In the genomic region with DNA sequence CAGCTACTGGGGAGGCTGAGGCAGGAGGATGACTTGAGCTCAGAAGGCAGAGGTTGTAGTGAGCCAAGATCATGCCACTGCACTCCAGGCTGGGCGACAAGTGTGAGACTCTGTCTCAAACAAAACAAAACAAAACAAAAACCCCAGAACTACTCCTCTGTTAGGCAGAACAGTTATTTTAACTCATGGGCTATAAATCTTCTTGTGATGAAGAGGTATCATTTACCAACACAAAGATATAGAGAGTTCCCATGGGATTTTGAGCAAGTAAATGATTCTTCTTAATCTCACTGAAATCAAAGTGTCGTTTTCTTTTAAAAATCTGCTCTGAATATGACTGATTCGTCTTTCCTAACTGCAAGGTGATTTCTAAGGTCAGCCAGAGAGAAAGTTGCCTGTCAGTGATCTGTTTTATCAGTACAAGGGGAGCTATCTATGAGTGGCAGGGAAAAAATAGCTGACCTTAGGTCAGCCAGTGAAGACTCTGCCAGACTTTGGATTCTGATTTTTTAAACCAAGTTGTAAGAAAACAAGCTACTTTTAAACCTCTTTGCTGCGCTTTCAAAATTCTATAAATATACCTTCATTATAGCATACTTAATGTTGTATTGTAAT, we compare ENCODE assay signal across 1 cellular context.
TF ChIP-seq lines count a peak whose summit lies in the region.

No MANE protein-coding gene starts in this region.

TF ChIP-seq in HepG2, 621 proteins besides CTCF, POLR2A, EP300 and RAD21 (continued from another document):
- TF ChIP-seq, protein P1, sequence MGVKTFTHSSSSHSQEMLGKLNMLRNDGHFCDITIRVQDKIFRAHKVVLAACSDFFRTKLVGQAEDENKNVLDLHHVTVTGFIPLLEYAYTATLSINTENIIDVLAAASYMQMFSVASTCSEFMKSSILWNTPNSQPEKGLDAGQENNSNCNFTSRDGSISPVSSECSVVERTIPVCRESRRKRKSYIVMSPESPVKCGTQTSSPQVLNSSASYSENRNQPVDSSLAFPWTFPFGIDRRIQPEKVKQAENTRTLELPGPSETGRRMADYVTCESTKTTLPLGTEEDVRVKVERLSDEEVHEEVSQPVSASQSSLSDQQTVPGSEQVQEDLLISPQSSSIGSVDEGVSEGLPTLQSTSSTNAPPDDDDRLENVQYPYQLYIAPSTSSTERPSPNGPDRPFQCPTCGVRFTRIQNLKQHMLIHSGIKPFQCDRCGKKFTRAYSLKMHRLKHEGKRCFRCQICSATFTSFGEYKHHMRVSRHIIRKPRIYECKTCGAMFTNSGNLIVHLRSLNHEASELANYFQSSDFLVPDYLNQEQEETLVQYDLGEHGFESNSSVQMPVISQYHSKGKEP (CRISPR knock-in tag; IDR thresholded peaks at IDR 0.05) = no peak
- TF ChIP-seq, protein P2, sequence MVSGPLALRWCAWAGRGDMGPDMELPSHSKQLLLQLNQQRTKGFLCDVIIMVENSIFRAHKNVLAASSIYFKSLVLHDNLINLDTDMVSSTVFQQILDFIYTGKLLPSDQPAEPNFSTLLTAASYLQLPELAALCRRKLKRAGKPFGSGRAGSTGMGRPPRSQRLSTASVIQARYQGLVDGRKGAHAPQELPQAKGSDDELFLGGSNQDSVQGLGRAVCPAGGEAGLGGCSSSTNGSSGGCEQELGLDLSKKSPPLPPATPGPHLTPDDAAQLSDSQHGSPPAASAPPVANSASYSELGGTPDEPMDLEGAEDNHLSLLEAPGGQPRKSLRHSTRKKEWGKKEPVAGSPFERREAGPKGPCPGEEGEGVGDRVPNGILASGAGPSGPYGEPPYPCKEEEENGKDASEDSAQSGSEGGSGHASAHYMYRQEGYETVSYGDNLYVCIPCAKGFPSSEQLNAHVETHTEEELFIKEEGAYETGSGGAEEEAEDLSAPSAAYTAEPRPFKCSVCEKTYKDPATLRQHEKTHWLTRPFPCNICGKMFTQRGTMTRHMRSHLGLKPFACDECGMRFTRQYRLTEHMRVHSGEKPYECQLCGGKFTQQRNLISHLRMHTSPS (CRISPR knock-in tag; IDR thresholded peaks at IDR 0.05; ENCODE audit: low read depth) = no peak
- TF ChIP-seq RARA (CRISPR knock-in tag; IDR thresholded peaks at IDR 0.05) = peak; percentile 13; the same call in 1 of the 2 replicates
